ENCODE assay signal across 22 cellular contexts in genomic region chr3:174102274-174102673, GRCh38.
DNase-seq lines count a peak whose midpoint lies in the region; ATAC-seq, FAIRE-seq and TF ChIP-seq lines count a peak whose summit lies in the region.
"Had no signal": no experiment of that assay in that cellular context is flagged by ENCODE, and none has a peak within 500 bp of the region (broad histone marks: within the 10 kb centered on the region; RNA-seq: fewer than 3 reads in every experiment).

No MANE protein-coding gene starts in this region.

- H2BK5ac ChIP-seq in IMR-90 (ENCODE audit: low read depth, low read length, poor library complexity, severe bottlenecking): no peak overlapping the region

- H2BK20ac ChIP-seq in IMR-90 (ENCODE audit: low read depth, low read length): no peak overlapping the region

- TF ChIP-seq CTCF in HepG2 (CRISPR knock-in tag; IDR thresholded peaks at IDR 0.05): no peak
- no peak for TF ChIP-seq CTCF in right lobe of liver (IDR thresholded peaks at IDR 0.05)
- no peak for TF ChIP-seq CTCF in IMR-90 (conservative IDR thresholded peaks at IDR 0.05; ENCODE audit: low read depth, low read length)

- no peaks in the 10 kb centered on the region for H3K79me2 ChIP-seq in HepG2 (ENCODE audit: insufficient read depth, low read length)

- H3K18ac ChIP-seq in IMR-90 (ENCODE audit: low read depth, low read length): no peak overlapping the region

- WGBS in HepG2 (ENCODE audit: low lambda C conversion rate): 1% methylated on average over 7 of the region's 7 CpGs
- WGBS in right lobe of liver (ENCODE audit: insufficient coverage, low coverage, low lambda C conversion rate, missing lambda C conversion rate): 56% methylated on average over 7 of the region's 7 CpGs
- no CpG with 5 or more reads among the region's 7 CpGs for WGBS in IMR-90 (ENCODE audit: extremely low coverage in 2 of 2, insufficient read length in 1 of 2), 2 experiments

- no peak for FAIRE-seq in HepG2 (lab: Jason Lieb, UNC)
- FAIRE-seq: A549, D721Med, GM18507 had no signal

- H3K9ac ChIP-seq in HepG2 (ENCODE audit: insufficient read depth, low read depth, low read length) (no peak overlapping the region), IMR-90 (ENCODE audit: low read depth, low read length) (no peak overlapping the region), endocrine pancreas (ENCODE audit: control insufficient read depth, insufficient read depth, low read length) (no peak overlapping the region)
- H3K9ac ChIP-seq: BLaER1 treated with 17β-estradiol and CSF1 and Interleukin-3, amounts not matched to agents 10 nM and 100 nM had no signal

- H3K27me3 ChIP-seq in HepG2 (ENCODE audit: control insufficient read depth in 1 of 2, insufficient read depth in 2 of 2, low read length in 2 of 2) (no peaks in the 10 kb centered on the region), right lobe of liver (no peaks in the 10 kb centered on the region), IMR-90 (ENCODE audit: control insufficient read depth, insufficient read depth, low read length) (no peaks in the 10 kb centered on the region), endocrine pancreas (ENCODE audit: control insufficient read depth, insufficient read depth, low read length) (no peaks in the 10 kb centered on the region)
- H3K27me3 ChIP-seq: BE2C; BLaER1 treated with 17β-estradiol and CSF1 and Interleukin-3, amounts not matched to agents 10 nM and 100 nM had no signal

- H3K4ac ChIP-seq in IMR-90 (ENCODE audit: low read depth, low read length): no peak overlapping the region

- H3K23ac ChIP-seq in IMR-90 (ENCODE audit: low read depth, low read length): no peak overlapping the region

- in situ Hi-C loops in HepG2 (cut with HindIII; ENCODE audit: extremely low pct_ligation_motif_present, low pct_unique_long_range_greater_than_20kb): no loop called here
- in situ Hi-C loops in IMR-90 (cut with MboI; ENCODE audit: low sequenced_read_pairs): no loop called here

- no peak overlapping the region for H2BK120ac ChIP-seq in IMR-90 (ENCODE audit: low read depth, low read length)

- H2BK15ac ChIP-seq in IMR-90 (ENCODE audit: low read depth, low read length): no peak overlapping the region

- dilution Hi-C loops in IMR-90 (cut with HindIII; ENCODE audit: low sequenced_read_pairs, unreplicated experiment): no loop called here

- intact Hi-C loops in HepG2 (cut with micrococcal nuclease; ENCODE audit: unreplicated experiment) (no loop called here), right lobe of liver (cut with DNase I) (no loop called here), IMR-90 (cut with micrococcal nuclease) (no loop called here), left cardiac atrium (cut with DNase I) (no loop called here)

- ATAC-seq in HepG2: no peak
- no peak for ATAC-seq in right lobe of liver
- ATAC-seq in IMR-90 (ENCODE audit: low read depth): no peak
- ATAC-seq in left cardiac atrium: no peak
- ATAC-seq: A549 had no signal

- H4K5ac ChIP-seq in IMR-90 (ENCODE audit: low read depth, low read length): no peak overlapping the region

- H3K9me3 ChIP-seq in HepG2 (ENCODE audit: low read length) (no peaks in the 10 kb centered on the region), right lobe of liver (no peaks in the 10 kb centered on the region), IMR-90 (ENCODE audit: control insufficient read depth, insufficient read depth, low read length) (no peaks in the 10 kb centered on the region), endocrine pancreas (ENCODE audit: control insufficient read depth, low read length) (no peaks in the 10 kb centered on the region)
- H3K9me3 ChIP-seq: A549; BE2C; BLaER1 treated with 17β-estradiol and CSF1 and Interleukin-3, amounts not matched to agents 10 nM and 100 nM; HAP-1 had no signal

- DNase-seq in HepG2 (ENCODE audit: low spot score) (no peak), right lobe of liver (no peak), IMR-90 (no peak), GM19240 (ENCODE audit: insufficient read length, low spot score) (no peak), anterior cingulate cortex (lab: John Stamatoyannopoulos, UW) (no peak), left cardiac atrium (no peak)
- DNase-seq: 8988T; AML-193; BE2C; CD4-positive, alpha-beta T cell; CD8-positive, alpha-beta memory T cell; DMS 273 treated with DMSO at 0.1 percent for 48 hours; DMS79; EL; GF-D8; HFFc6 had no signal

- H2AK5ac ChIP-seq in IMR-90 (ENCODE audit: low read depth, low read length): no peak overlapping the region

- no peaks in the 10 kb centered on the region; the same call in 1 of the 2 replicates for H3K9me1 ChIP-seq in IMR-90 (ENCODE audit: insufficient read depth, low read length)

- BruUV-seq in HepG2 (replicated peaks; lab: Mats Ljungman, UMichigan): no TSS peak
- BruUV-seq in IMR-90 (replicated peaks; lab: Mats Ljungman, UMichigan): no TSS peak

- H3K4me2 ChIP-seq in HepG2 (ENCODE audit: low read depth, low read length) (no peak overlapping the region), IMR-90 (ENCODE audit: low read depth, low read length) (no peak overlapping the region)
- H3K4me2 ChIP-seq: A549; BLaER1 treated with 17β-estradiol and CSF1 and Interleukin-3, amounts not matched to agents 10 nM and 100 nM had no signal

- H4K20me1 ChIP-seq in HepG2 (ENCODE audit: insufficient read depth, low read length) (no peaks in the 10 kb centered on the region), IMR-90 (ENCODE audit: insufficient read depth, low read length) (no peaks in the 10 kb centered on the region)
- H4K20me1 ChIP-seq: BLaER1 treated with 17β-estradiol and CSF1 and Interleukin-3, amounts not matched to agents 10 nM and 100 nM had no signal

- POLR2A ChIA-PET in HepG2 (lab: Yijun Ruan, JAX) (no interaction called here), IMR-90 (lab: Charles Lee; ENCODE audit: unreplicated experiment) (no interaction called here)

- H3K4me1 ChIP-seq in HepG2 (ENCODE audit: insufficient read depth, low read length) (no peaks in the 10 kb centered on the region), right lobe of liver (no peaks in the 10 kb centered on the region), IMR-90 (ENCODE audit: control insufficient read depth, insufficient read depth, low read length) (peaks cover 2% of the 10 kb centered on the region; the same call in 1 of the 2 replicates), endocrine pancreas (ENCODE audit: control insufficient read depth, insufficient read depth, low read length) (peaks cover 27% of the 10 kb centered on the region)
- H3K4me1 ChIP-seq: A549; BE2C; BLaER1 treated with 17β-estradiol and CSF1 and Interleukin-3, amounts not matched to agents 10 nM and 100 nM had no signal

- H4K91ac ChIP-seq in IMR-90 (ENCODE audit: insufficient read depth, low read depth, low read length): no peak overlapping the region

- H3K36me3 ChIP-seq in HepG2 (replicated peaks in 1 of 2; ENCODE audit: control insufficient read depth in 1 of 2, insufficient read depth in 2 of 2, low read length in 2 of 2): no peaks in the 10 kb centered on the region
- no peaks in the 10 kb centered on the region for H3K36me3 ChIP-seq in right lobe of liver
- H3K36me3 ChIP-seq in IMR-90 (ENCODE audit: control insufficient read depth, insufficient read depth, low read length): no peaks in the 10 kb centered on the region
- H3K36me3 ChIP-seq in endocrine pancreas (ENCODE audit: control insufficient read depth, insufficient read depth, low read length): no peaks in the 10 kb centered on the region
- H3K36me3 ChIP-seq: BE2C; BLaER1 treated with 17β-estradiol and CSF1 and Interleukin-3, amounts not matched to agents 10 nM and 100 nM; HAP-1 had no signal

- TF ChIP-seq EP300 in HepG2 (IDR thresholded peaks at IDR 0.05; ENCODE audit: low read depth in 2 of 2, low read length in 2 of 2) (no peak), HepG2 (CRISPR knock-in tag; IDR thresholded peaks at IDR 0.05; ENCODE audit: borderline replicate concordance) (no peak)

- no peak overlapping the region for H3K27ac ChIP-seq in HepG2 (ENCODE audit: extremely low read length, insufficient read depth, low read length)
- H3K27ac ChIP-seq in right lobe of liver: no peak overlapping the region
- H3K27ac ChIP-seq in IMR-90 (ENCODE audit: insufficient read depth, low read length): no peak overlapping the region
- H3K27ac ChIP-seq: A549; BLaER1 treated with 17β-estradiol and CSF1 and Interleukin-3, amounts not matched to agents 10 nM and 100 nM had no signal

- H3K14ac ChIP-seq in IMR-90 (replicated peaks; ENCODE audit: low read depth, low read length): no peak overlapping the region

- H2AK9ac ChIP-seq in IMR-90 (replicated peaks; ENCODE audit: low read depth, low read length, poor library complexity): no peak overlapping the region

- H4K8ac ChIP-seq in IMR-90 (ENCODE audit: low read depth in 2 of 2, low read length in 2 of 2): no peak overlapping the region

- CTCF ChIA-PET in HepG2 (lab: Yijun Ruan, JAX; ENCODE audit: low intra/inter-chr PET ratio, low total read pairs): no interaction called here
- CTCF ChIA-PET in IMR-90 (lab: Yijun Ruan, JAX): no interaction called here

- TF ChIP-seq RAD21 in HepG2 (CRISPR knock-in tag; IDR thresholded peaks at IDR 0.05) (no peak), IMR-90 (IDR thresholded peaks at IDR 0.05; ENCODE audit: low read length) (no peak)

- H3K4me3 ChIP-seq in HepG2 (replicated peaks in 1 of 3; ENCODE audit: insufficient read depth in 1 of 3, low read depth in 2 of 3, low read length in 3 of 3): no peak overlapping the region
- no peak overlapping the region for H3K4me3 ChIP-seq in right lobe of liver
- H3K4me3 ChIP-seq in IMR-90 (ENCODE audit: insufficient read depth, low read depth, low read length): no peak overlapping the region
- peak overlapping the region; percentile 83 for H3K4me3 ChIP-seq in endocrine pancreas (ENCODE audit: control insufficient read depth, insufficient read depth, low read length)
- H3K4me3 ChIP-seq: A549; BLaER1 treated with 17β-estradiol and CSF1 and Interleukin-3, amounts not matched to agents 10 nM and 100 nM; HAP-1 had no signal

- H3K79me1 ChIP-seq in IMR-90 (ENCODE audit: low read depth in 1 of 2, low read length in 2 of 2): no peaks in the 10 kb centered on the region

- no peak for TF ChIP-seq POLR2A in HepG2 (IDR thresholded peaks at IDR 0.05; ENCODE audit: insufficient read depth in 1 of 2, low read depth in 2 of 2, low read length in 2 of 2)
- no peak for TF ChIP-seq POLR2A in right lobe of liver (IDR thresholded peaks at IDR 0.05)
- no peak for TF ChIP-seq POLR2A in IMR-90 (IDR thresholded peaks at IDR 0.05; ENCODE audit: low read depth, low read length)

- no peak overlapping the region for H3K56ac ChIP-seq in IMR-90 (ENCODE audit: extremely low read depth, insufficient read depth, low read length)

- no peak overlapping the region for H2AFZ ChIP-seq in HepG2 (ENCODE audit: low read length)
- H2AFZ ChIP-seq in IMR-90 (replicated peaks; ENCODE audit: low read length, poor library complexity): no peak overlapping the region

TF ChIP-seq in HepG2, 621 proteins besides CTCF, POLR2A, EP300 and RAD21 (continues in another document):
- TF ChIP-seq MAFK (conservative IDR thresholded peaks at IDR 0.05 in 1 of 2, IDR thresholded peaks at IDR 0.05 in 1 of 2; ENCODE audit: low read length in 2 of 2) (peak; percentile 19 to 63; a peak in 1 of 4 replicates), HNRNPK (IDR thresholded peaks at IDR 0.05; ENCODE audit: low read depth, low read length, poor library complexity, severe bottlenecking) (no peak)
